28 cellular contexts compared by ENCODE assay signal in genomic region chr2:32249731-32250236, GRCh38. TPM values are rescaled to one million over a fixed set of nuclear protein-coding genes. Genes with fewer than 3 reads are reported as not detected.
"Had no signal": no experiment of that assay in that cellular context is flagged by ENCODE, and none has a peak within 500 bp of the region (broad histone marks: within the 10 kb centered on the region; RNA-seq: fewer than 3 reads in every experiment).

No MANE protein-coding gene starts in this region.

- H3K79me2 ChIP-seq: hepatocyte had no signal

- H3K36me3 ChIP-seq: esophagus muscularis mucosa, neural progenitor cell, thoracic aorta, transverse colon had no signal

- ATAC-seq: left colon; left ventricle myocardium superior; natural killer cell treated with Interleukin-12 subunit alpha and Interleukin-12 subunit beta and Interleukin-15 and Interleukin-18, amount 100 ng/mL, for 72 hours; psoas muscle; sciatic nerve; stimulated activated memory B cell treated with anti-CD40 and anti-IgM and Interleukin-4, amounts not matched to agents 10 μg/mL and 1 μg/mL and 100 μg/mL, for 72 hours had no signal

- H3K27me3 ChIP-seq: esophagus muscularis mucosa, hepatocyte, neural progenitor cell, spleen, transverse colon had no signal

- FAIRE-seq: endometrium had no signal

- H3K4me1 ChIP-seq: esophagus muscularis mucosa, neural progenitor cell, psoas muscle, spleen had no signal

- H3K27ac ChIP-seq: epithelial cell of prostate, esophagus muscularis mucosa, hepatocyte, neural progenitor cell, psoas muscle, spleen, thoracic aorta, transverse colon had no signal

- H2AFZ ChIP-seq: hepatocyte, neural progenitor cell had no signal

- H3K4me2 ChIP-seq: hepatocyte, neural progenitor cell had no signal

- DNase-seq: cortex of kidney; effector memory CD4-positive, alpha-beta T cell; foreskin melanocyte; head of caudate nucleus; left colon; left ventricle myocardium superior; mesenchymal stem cell; midbrain; occipital lobe; psoas muscle; retina; spleen; stimulated activated CD4-positive, alpha-beta T cell treated with anti-CD3 and anti-CD28 coated beads, Interleukin-15, amount 100 ng/mL, for 24 hours; stimulated activated CD4-positive, alpha-beta T cell treated with anti-CD3 and anti-CD28 coated beads, Interleukin-1b, Interleukin-23, amount 100 ng/mL, for 48 hours; stimulated activated CD4-positive, alpha-beta T cell treated with anti-CD3 and anti-CD28 coated beads, Interleukin-4, amount 100 ng/mL, for 24 hours; transverse colon had no signal

- H3K4me3 ChIP-seq: esophagus muscularis mucosa, hepatocyte, lung, neural progenitor cell, psoas muscle, spleen, thoracic aorta, transverse colon had no signal

- H3K9ac ChIP-seq: neural progenitor cell had no signal

- H3K9me3 ChIP-seq: esophagus muscularis mucosa, psoas muscle, spleen, thoracic aorta, transverse colon had no signal

RNA-seq across cellular contexts. Expression of gene NLRC4, which starts 14.9 kb away (rescaled TPM):
- total RNA-seq: chondrocyte; kidney epithelial cell; natural killer cell treated with Interleukin-12 subunit alpha and Interleukin-12 subunit beta and Interleukin-15 and Interleukin-18, amount 100 ng/mL, for 72 hours had no signal
